17 cellular contexts compared by ENCODE assay signal in the genomic region with DNA sequence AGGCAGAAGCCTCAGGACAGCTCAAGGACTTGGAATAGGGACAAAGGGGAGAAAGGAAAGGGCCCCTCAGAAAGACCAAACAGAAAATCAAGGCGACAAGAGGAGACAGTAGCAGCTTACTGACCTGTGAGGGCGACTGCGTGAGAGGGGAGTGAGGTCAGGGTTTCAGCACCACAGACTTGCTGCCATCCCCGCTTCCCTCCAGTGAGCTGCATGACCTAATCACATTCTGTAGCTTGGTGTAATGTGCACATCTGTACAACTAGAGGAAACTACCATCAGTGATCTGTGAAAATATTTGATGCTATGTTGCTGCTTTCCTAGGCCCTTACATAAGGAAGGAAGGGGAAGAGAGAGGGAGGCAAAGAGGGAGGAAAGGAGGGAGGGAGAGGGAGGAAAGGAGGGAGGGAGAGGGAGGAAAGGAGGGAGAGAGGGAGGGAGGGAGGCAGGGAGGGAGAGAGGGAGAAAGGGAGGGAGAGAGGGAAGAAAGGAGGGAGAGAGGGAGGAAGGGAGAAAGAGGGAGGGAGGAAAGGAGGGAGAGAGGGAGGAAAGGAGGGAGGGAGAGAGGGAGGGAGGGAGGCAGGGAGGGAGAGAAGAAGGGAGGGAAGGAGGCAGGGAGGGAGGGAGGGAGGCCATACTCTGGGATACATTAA.
A peak's percentile ranks its signal among the peaks of the same experiment; 100 is the strongest.
DNase-seq lines count a peak whose midpoint lies in the region; TF ChIP-seq lines count a peak whose summit lies in the region.
"Had no signal": no experiment of that assay in that cellular context is flagged by ENCODE, and none has a peak within 500 bp of the region (broad histone marks: within the 10 kb centered on the region; RNA-seq: fewer than 3 reads in every experiment).

No MANE protein-coding gene starts in this region.

- CTCF ChIA-PET in activated CD4-positive, alpha-beta memory T cell treated with anti-CD3 and anti-CD28 coated beads for 36 hours (lab: Charles Lee), result no interaction called here

- H2BK12ac ChIP-seq in neuronal stem cell (ENCODE audit: low read length), result no peak overlapping the region

- H3K18ac ChIP-seq in neuronal stem cell (ENCODE audit: low read length), result no peak overlapping the region

- no peak overlapping the region for H3K14ac ChIP-seq in neuronal stem cell (ENCODE audit: low read length)

- H3K27ac Mint-ChIP-seq in progenitor cell of endocrine pancreas, result no peak overlapping the region
- H3K27ac Mint-ChIP-seq in activated CD4-positive, alpha-beta memory T cell treated with anti-CD3 and anti-CD28 coated beads for 36 hours, result no peak overlapping the region
- H3K27ac Mint-ChIP-seq: CD8-positive, alpha-beta T cell had no signal

- no peaks in the 10 kb centered on the region for H3K9me3 Mint-ChIP-seq in progenitor cell of endocrine pancreas (ENCODE audit: low read depth)
- H3K9me3 Mint-ChIP-seq in activated CD4-positive, alpha-beta memory T cell treated with anti-CD3 and anti-CD28 coated beads for 36 hours, result no peaks in the 10 kb centered on the region
- H3K9me3 Mint-ChIP-seq: CD8-positive, alpha-beta T cell had no signal

- no peaks in the 10 kb centered on the region for H3K9me3 ChIP-seq in BLaER1
- no peaks in the 10 kb centered on the region for H3K9me3 ChIP-seq in neuronal stem cell (replicated peaks in 1 of 2; ENCODE audit: control insufficient read depth in 2 of 2, insufficient read depth in 1 of 2, low read depth in 1 of 2, low read length in 2 of 2)
- H3K9me3 ChIP-seq: HAP-1 had no signal

- H2BK5ac ChIP-seq in neuronal stem cell (ENCODE audit: low read length), result no peak overlapping the region

- peaks cover 2% of the 10 kb centered on the region for H3K4me1 Mint-ChIP-seq in progenitor cell of endocrine pancreas (ENCODE audit: low read depth)
- H3K4me1 Mint-ChIP-seq in activated CD4-positive, alpha-beta memory T cell treated with anti-CD3 and anti-CD28 coated beads for 36 hours (ENCODE audit: low read depth), result no peaks in the 10 kb centered on the region

- no peak overlapping the region for H4K91ac ChIP-seq in neuronal stem cell (ENCODE audit: low read depth, low read length, poor library complexity)

- H2AK5ac ChIP-seq in neuronal stem cell (ENCODE audit: low read depth, low read length), result peak overlapping the region; percentile 15

- no peaks in the 10 kb centered on the region for H3K27me3 ChIP-seq in BLaER1
- H3K27me3 ChIP-seq in neuronal stem cell (ENCODE audit: control insufficient read depth in 3 of 3, insufficient read depth in 3 of 3, low read depth in 1 of 3, low read length in 3 of 3), result no peaks in the 10 kb centered on the region

- no peaks in the 10 kb centered on the region for H3K36me3 Mint-ChIP-seq in progenitor cell of endocrine pancreas (ENCODE audit: insufficient read depth)
- no peaks in the 10 kb centered on the region for H3K36me3 Mint-ChIP-seq in activated CD4-positive, alpha-beta memory T cell treated with anti-CD3 and anti-CD28 coated beads for 36 hours
- H3K36me3 Mint-ChIP-seq: CD8-positive, alpha-beta T cell had no signal

- H3K4me3 ChIP-seq in BLaER1 (no peak overlapping the region), HFF-Myc (replicated peaks; ENCODE audit: low read depth, low read length) (no peak overlapping the region), choroid plexus epithelial cell (ENCODE audit: low read depth, low read length) (no peak overlapping the region), neuronal stem cell (ENCODE audit: low read length in 2 of 2) (no peak overlapping the region)
- H3K4me3 ChIP-seq: HAP-1, K562 had no signal

- no peak overlapping the region for H3K4ac ChIP-seq in neuronal stem cell (ENCODE audit: low read length)

- no peak overlapping the region for H3K27ac ChIP-seq in BLaER1
- H3K27ac ChIP-seq in neuronal stem cell (replicated peaks; ENCODE audit: low read length), result no peak overlapping the region
- H3K27ac ChIP-seq: RWPE1 had no signal

- H4K8ac ChIP-seq in neuronal stem cell (ENCODE audit: low read depth, low read length), result no peak overlapping the region

- H3K4me2 ChIP-seq in BLaER1 (peak overlapping the region; percentile 22; the same call in 1 of the 2 replicates), neuronal stem cell (ENCODE audit: insufficient read depth, low read length, poor library complexity, severe bottlenecking) (no peak overlapping the region)

- H2BK15ac ChIP-seq in neuronal stem cell (ENCODE audit: low read length), result no peak overlapping the region

- no peak overlapping the region for H3K4me3 Mint-ChIP-seq in progenitor cell of endocrine pancreas (ENCODE audit: low read depth)
- H3K4me3 Mint-ChIP-seq in activated CD4-positive, alpha-beta memory T cell treated with anti-CD3 and anti-CD28 coated beads for 36 hours, result no peak overlapping the region
- H3K4me3 Mint-ChIP-seq: CD8-positive, alpha-beta T cell had no signal

- H3K9ac ChIP-seq in BLaER1 (no peak overlapping the region), neuronal stem cell (ENCODE audit: low read depth, low read length, poor library complexity) (no peak overlapping the region)

- DNase-seq in HFF-Myc (ENCODE audit: extremely low read depth, low read depth) (peak; percentile 10), choroid plexus epithelial cell (ENCODE audit: low read depth) (peak; percentile 31), neuronal stem cell (ENCODE audit: low spot score) (no peak), progenitor cell of endocrine pancreas (ENCODE audit: low spot score, unreplicated experiment) (no peak), anterior cingulate cortex (lab: John Stamatoyannopoulos, UW) (no peak)
- no peak for DNase-seq in activated CD4-positive, alpha-beta memory T cell treated with anti-CD3 and anti-CD28 coated beads for 36 hours
- DNase-seq: Calu3; CD8-positive, alpha-beta T cell; NCI-H1105 treated with DMSO at 0.1 percent for 48 hours; NCI-H1694 treated with DMSO at 0.1 percent for 48 hours; NCI-H510A treated with DMSO at 0.1 percent for 48 hours; NCI-H774; SIG-M5 had no signal

- H2AFZ ChIP-seq in neuronal stem cell (ENCODE audit: low read length), result no peak overlapping the region

- POLR2A ChIA-PET in activated CD4-positive, alpha-beta memory T cell treated with anti-CD3 and anti-CD28 coated beads for 36 hours (lab: Charles Lee), result no interaction called here

- H3K36me3 ChIP-seq in BLaER1 (no peaks in the 10 kb centered on the region), neuronal stem cell (replicated peaks in 1 of 2; ENCODE audit: control insufficient read depth in 2 of 2, insufficient read depth in 2 of 2, low read length in 2 of 2) (no peaks in the 10 kb centered on the region)
- H3K36me3 ChIP-seq: HAP-1 had no signal

- H3K4me1 ChIP-seq in BLaER1, result peaks cover 29% of the 10 kb centered on the region
- H3K4me1 ChIP-seq in neuronal stem cell (ENCODE audit: control insufficient read depth in 2 of 2, insufficient read depth in 1 of 2, low read depth in 1 of 2, low read length in 2 of 2), result no peaks in the 10 kb centered on the region
- H3K4me1 ChIP-seq: HAP-1 had no signal

- no peak for TF ChIP-seq CTCF in HFF-Myc (IDR thresholded peaks at IDR 0.05; ENCODE audit: low read depth, low read length, missing control alignments)
- no peak for TF ChIP-seq CTCF in choroid plexus epithelial cell (conservative IDR thresholded peaks at IDR 0.05; ENCODE audit: low read depth, low read length)
- TF ChIP-seq CTCF in progenitor cell of endocrine pancreas (IDR thresholded peaks at IDR 0.05; ENCODE audit: unreplicated experiment), result no peak

- H3K23ac ChIP-seq in neuronal stem cell (ENCODE audit: low read depth, low read length, poor library complexity), result no peak overlapping the region

- H2BK120ac ChIP-seq in neuronal stem cell (ENCODE audit: low read depth, low read length), result no peak overlapping the region

- peaks cover 12% of the 10 kb centered on the region for H3K27me3 Mint-ChIP-seq in progenitor cell of endocrine pancreas
- no peaks in the 10 kb centered on the region for H3K27me3 Mint-ChIP-seq in activated CD4-positive, alpha-beta memory T cell treated with anti-CD3 and anti-CD28 coated beads for 36 hours

- intact Hi-C loops in activated CD4-positive, alpha-beta memory T cell treated with anti-CD3 and anti-CD28 coated beads for 36 hours (cut with micrococcal nuclease), result no loop called here

- no peaks in the 10 kb centered on the region for H3K79me1 ChIP-seq in neuronal stem cell (ENCODE audit: low read depth, low read length)

- no CpG with 5 or more reads among the region's 4 CpGs for WGBS in neuronal stem cell (ENCODE audit: extremely low coverage in 2 of 2, insufficient read length in 2 of 2, insufficient replicate concordance in 1 of 2), 2 donors

- H4K20me1 ChIP-seq in BLaER1, result no peaks in the 10 kb centered on the region

Comparison
In these comparisons a context has a peak if more than half of its experiments do, and no peak if none do; other contexts are left out.
1. DNase-seq: peak in HFF-Myc (single experiment) and choroid plexus epithelial cell (single experiment); none in neuronal stem cell (single experiment), progenitor cell of endocrine pancreas (single experiment), anterior cingulate cortex (0 of 58) and activated CD4-positive, alpha-beta memory T cell treated with anti-CD3 and anti-CD28 coated beads for 36 hours (single experiment).